Comparison of ENCODE assay signal across 9 cellular contexts in the genomic region with DNA sequence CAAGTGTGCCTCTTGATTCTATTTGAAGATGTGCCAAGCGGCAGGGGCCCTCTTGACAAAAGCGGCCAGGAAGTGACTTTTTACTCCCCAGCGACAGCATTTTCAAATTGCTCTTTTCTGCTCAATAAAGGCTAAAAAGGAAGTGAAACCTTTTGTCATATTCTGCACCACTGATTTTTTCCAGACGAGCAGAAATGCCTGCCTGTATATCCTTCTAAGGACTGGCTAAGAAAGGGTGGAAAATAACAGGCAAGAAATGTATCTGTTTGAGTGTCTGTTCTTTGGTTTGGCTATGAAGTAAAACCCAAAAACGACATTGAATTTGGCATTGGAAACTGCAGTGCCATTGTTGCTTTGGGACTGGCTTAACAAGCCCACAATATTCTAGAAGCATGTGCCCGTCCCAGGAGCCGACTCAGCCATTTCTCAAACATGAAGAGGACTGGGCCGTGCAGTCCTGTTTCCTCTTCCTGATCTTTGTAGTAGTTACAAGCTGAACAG. TPM values are rescaled to one million over a fixed set of nuclear protein-coding genes. Genes with fewer than 3 reads are reported as not detected.
A peak's percentile ranks its signal among the peaks of the same experiment; 100 is the strongest.
DNase-seq lines count a peak whose midpoint lies in the region; ATAC-seq and TF ChIP-seq lines count a peak whose summit lies in the region.
"Had no signal": no experiment of that assay in that cellular context is flagged by ENCODE, and none has a peak within 500 bp of the region (broad histone marks: within the 10 kb centered on the region; RNA-seq: fewer than 3 reads in every experiment).

No MANE protein-coding gene starts in this region.

- intact Hi-C loops in CD14-positive monocyte (cut with micrococcal nuclease) (loop anchor here (10.0 kb wide), 2 partner anchors 46 to 84 kb away; no protein-coding TSS in a partner anchor), gastrocnemius medialis (cut with DNase I; ENCODE audit: low total_unique reads) (no loop called here)

- ATAC-seq in GM19395 (IDR thresholded peaks at IDR 0.05; ENCODE audit: unreplicated experiment): peak; percentile 56
- ATAC-seq in gastrocnemius medialis: no peak
- ATAC-seq: pancreas had no signal

- peak overlapping the region; percentile 85 to 95 (median 89) for H3K27ac Mint-ChIP-seq in CD14-positive monocyte
- peak overlapping the region; percentile 94 for H3K27ac Mint-ChIP-seq in activated naive CD8-positive, alpha-beta T cell

- H3K4me3 Mint-ChIP-seq in CD14-positive monocyte: peak overlapping the region; percentile 17 to 61
- H3K4me3 Mint-ChIP-seq in activated naive CD8-positive, alpha-beta T cell: peak overlapping the region; percentile 84

- no peaks in the 10 kb centered on the region for H3K9me3 ChIP-seq in gastrocnemius medialis
- H3K9me3 ChIP-seq: pancreas had no signal

- no peak for DNase-seq in CD14-positive monocyte (ENCODE audit: low spot score)
- peak; percentile 77 for DNase-seq in KBM-7
- DNase-seq in gastrocnemius medialis: no peak
- no peak for DNase-seq in LoVo (ENCODE audit: low spot score)
- DNase-seq in 8988T: no peak
- DNase-seq in mesenteric fat pad (ENCODE audit: low spot score): no peak

- no peaks in the 10 kb centered on the region for H3K4me1 ChIP-seq in gastrocnemius medialis

- H3K36me3 Mint-ChIP-seq in CD14-positive monocyte: no peaks in the 10 kb centered on the region
- no peaks in the 10 kb centered on the region for H3K36me3 Mint-ChIP-seq in activated naive CD8-positive, alpha-beta T cell

- peak overlapping the region in 3 of 4 donors; percentile 34 to 38 (median 36) for H3K27ac ChIP-seq in gastrocnemius medialis

- no peak for TF ChIP-seq POLR2A in gastrocnemius medialis (IDR thresholded peaks at IDR 0.05)

- in situ Hi-C loops in KBM-7 (cut with MboI; ENCODE audit: low pct_unique_long_range_greater_than_20kb, low sequenced_read_pairs): no loop called here
- in situ Hi-C loops in gastrocnemius medialis (cut with MboI; ENCODE audit: low sequenced_read_pairs in 4 of 4): no loop called here

- H3K36me3 ChIP-seq in gastrocnemius medialis: no peaks in the 10 kb centered on the region
- H3K36me3 ChIP-seq: pancreas had no signal

- TF ChIP-seq CTCF in CD14-positive monocyte (IDR thresholded peaks at IDR 0.05) (no peak), gastrocnemius medialis (IDR thresholded peaks at IDR 0.05 in 4 of 5, conservative IDR thresholded peaks at IDR 0.05 in 1 of 5) (no peak)

- no peak overlapping the region for H3K4me3 ChIP-seq in gastrocnemius medialis
- H3K4me3 ChIP-seq: pancreas had no signal

- H3K27me3 Mint-ChIP-seq in CD14-positive monocyte (ENCODE audit: low read depth in 3 of 3): peaks cover 0 to 35% (median 0%) of the 10 kb centered on the region in 3 donors
- H3K27me3 Mint-ChIP-seq in activated naive CD8-positive, alpha-beta T cell: no peaks in the 10 kb centered on the region

- peaks cover 53% of the 10 kb centered on the region for H3K4me1 Mint-ChIP-seq in CD14-positive monocyte
- peaks cover 73% of the 10 kb centered on the region for H3K4me1 Mint-ChIP-seq in activated naive CD8-positive, alpha-beta T cell (ENCODE audit: low read depth)

- peaks cover 0 to 3% (median 0%) of the 10 kb centered on the region in 7 donors for H3K9me3 Mint-ChIP-seq in CD14-positive monocyte
- no peaks in the 10 kb centered on the region for H3K9me3 Mint-ChIP-seq in activated naive CD8-positive, alpha-beta T cell (ENCODE audit: low read depth)

- no peaks in the 10 kb centered on the region for H3K27me3 ChIP-seq in gastrocnemius medialis
- H3K27me3 ChIP-seq: pancreas had no signal

RNA-seq across cellular contexts. Expression of gene TMSB4X, which starts 25.5 kb away (rescaled TPM):
- over 10,000 TPM; 27,127 to 31,074 TPM for polyA plus RNA-seq in CD14-positive monocyte
- total RNA-seq in gastrocnemius medialis: 100 to 1,000 TPM; 492 to 653 (median 526) TPM
- total RNA-seq in mesenteric fat pad: 3,940 TPM

RNA-seq across cellular contexts. Expression of gene FAM9C, which starts 44.1 kb away (rescaled TPM):
- not detected for polyA plus RNA-seq in CD14-positive monocyte
- total RNA-seq in gastrocnemius medialis: not detected
- total RNA-seq in mesenteric fat pad: not detected
- total RNA-seq: pancreas had no signal
- polyA plus RNA-seq: pancreas had no signal
